In the genomic region with DNA sequence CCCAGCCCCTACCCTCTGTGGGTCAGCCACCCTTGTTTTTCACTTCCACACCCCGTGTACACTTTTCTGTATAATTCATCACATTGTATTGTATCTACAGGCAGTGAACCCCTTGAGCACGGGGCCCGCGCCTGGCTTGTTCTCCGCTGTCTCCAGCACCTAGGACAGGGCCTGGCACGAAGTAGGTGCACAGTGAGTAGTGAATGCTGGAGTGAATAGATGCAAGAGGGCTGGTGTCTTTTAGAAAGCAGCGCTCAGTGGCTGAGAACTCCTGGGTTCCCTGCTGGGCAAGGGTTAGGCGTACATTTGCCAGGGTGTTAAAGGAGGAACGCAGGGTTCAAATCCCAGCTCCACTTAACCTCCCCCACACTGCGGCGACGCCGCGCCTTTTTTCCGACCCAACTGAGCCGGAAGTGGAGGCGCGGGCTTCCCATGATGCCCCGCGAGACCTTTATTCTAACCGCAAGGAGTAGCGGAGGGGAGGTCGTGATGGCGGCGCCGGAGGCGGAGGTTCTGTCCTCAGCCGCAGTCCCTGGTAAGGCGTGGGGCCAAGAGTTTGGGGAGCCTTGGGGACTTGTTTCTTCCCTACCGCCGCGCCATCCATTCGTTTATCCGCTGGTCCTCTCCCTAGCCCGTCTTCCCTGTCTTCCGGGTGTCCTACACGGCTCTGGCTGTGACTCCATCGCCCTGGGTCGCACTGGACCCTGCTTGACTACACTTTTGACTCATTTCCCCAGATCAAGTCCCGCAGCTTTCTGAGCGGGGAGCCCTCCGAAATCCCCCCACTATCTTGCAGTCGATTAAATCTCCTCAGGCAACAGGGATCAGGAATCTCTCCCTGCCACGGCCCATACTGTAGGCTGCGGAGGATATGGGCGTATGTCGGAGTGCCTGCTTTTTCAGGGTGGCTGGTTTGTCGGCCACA, we compare ENCODE assay signal across 8 cellular contexts. TPM values are rescaled to one million over a fixed set of nuclear protein-coding genes. Genes with fewer than 3 reads are reported as not detected.
DNase-seq lines count a peak whose midpoint lies in the region; ATAC-seq and TF ChIP-seq lines count a peak whose summit lies in the region.

A gene with protein sequence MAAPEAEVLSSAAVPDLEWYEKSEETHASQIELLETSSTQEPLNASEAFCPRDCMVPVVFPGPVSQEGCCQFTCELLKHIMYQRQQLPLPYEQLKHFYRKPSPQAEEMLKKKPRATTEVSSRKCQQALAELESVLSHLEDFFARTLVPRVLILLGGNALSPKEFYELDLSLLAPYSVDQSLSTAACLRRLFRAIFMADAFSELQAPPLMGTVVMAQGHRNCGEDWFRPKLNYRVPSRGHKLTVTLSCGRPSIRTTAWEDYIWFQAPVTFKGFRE (plus strand): TSS at position 454 of the 925 bp plus-strand sequence. CDS start 36 bp downstream, at position 490.

- no peaks in the 10 kb centered on the region for H3K9me3 ChIP-seq in KOPT-K1 (ENCODE audit: insufficient read depth, low read length, poor library complexity, severe bottlenecking)
- no peaks in the 10 kb centered on the region for H3K9me3 ChIP-seq in Peyer's patch
- H3K9me3 ChIP-seq in esophagus (ENCODE audit: control insufficient read depth in 2 of 2, insufficient read depth in 1 of 2, low read depth in 1 of 2, low read length in 1 of 2): no peaks in the 10 kb centered on the region
- no peaks in the 10 kb centered on the region for H3K9me3 ChIP-seq in muscle layer of colon (ENCODE audit: low read length)

- peaks cover 46% of the 10 kb centered on the region for H3K36me3 Mint-ChIP-seq in activated T-cell treated with anti-CD3 and anti-CD28 coated beads, Interleukin-2, amount 50 U/mL, for 24 hours (ENCODE audit: low read depth)

- peak within 1 kb of the TSS; percentile 71 to 84 (median 72) for H3K4me3 ChIP-seq in Peyer's patch
- peak within 1 kb of the TSS; percentile 78 to 80 for H3K4me3 ChIP-seq in esophagus (ENCODE audit: low read depth in 1 of 2, low read length in 2 of 2)
- H3K4me3 ChIP-seq in muscle layer of colon (ENCODE audit: low read depth in 1 of 2, low read length in 2 of 2): peak within 1 kb of the TSS; percentile 39 to 96

- H3K4me1 Mint-ChIP-seq in activated T-cell treated with anti-CD3 and anti-CD28 coated beads, Interleukin-2, amount 50 U/mL, for 24 hours (ENCODE audit: low read depth): peaks cover 48% of the 10 kb centered on the region

- H3K36me3 ChIP-seq in KOPT-K1 (ENCODE audit: insufficient read depth, low read length): peaks cover 34% of the 10 kb centered on the region
- peaks cover 0 to 30% (median 0%) of the 10 kb centered on the region in 3 donors for H3K36me3 ChIP-seq in Peyer's patch
- H3K36me3 ChIP-seq in esophagus (ENCODE audit: control insufficient read depth in 2 of 2, insufficient read depth in 2 of 2, low read length in 1 of 2): peaks cover 0 to 6% of the 10 kb centered on the region in 2 donors
- H3K36me3 ChIP-seq in muscle layer of colon (ENCODE audit: insufficient read depth, low read length): peaks cover 19% of the 10 kb centered on the region

- peak; percentile 61 for ATAC-seq in GM21717 (IDR thresholded peaks at IDR 0.05; ENCODE audit: unreplicated experiment)

- peak; percentile 67 to 78 for TF ChIP-seq POLR2A in Peyer's patch (IDR thresholded peaks at IDR 0.05)

- H3K27ac Mint-ChIP-seq in activated T-cell treated with anti-CD3 and anti-CD28 coated beads, Interleukin-2, amount 50 U/mL, for 24 hours: peak within 1 kb of the TSS; percentile 94

- peak within 1 kb of the TSS; percentile 91 for H3K9ac ChIP-seq in muscle layer of colon (ENCODE audit: low read length)

- 3 to 4% methylated on average over 48 of the region's 48 CpGs for WGBS in esophagus, 2 donors

- DNase-seq in DMS153 (lab: John Stamatoyannopoulos, UW) (peak; percentile 60), Peyer's patch (peak; percentile 85 to 93 (median 91))
- peak; percentile 91 for DNase-seq in activated T-cell treated with anti-CD3 and anti-CD28 coated beads, Interleukin-2, amount 50 U/mL, for 24 hours
- peak; percentile 74 to 77 for DNase-seq in stimulated activated CD8-positive, alpha-beta memory T cell treated with anti-CD3 and anti-CD28 coated beads, Interleukin-7, amount 100 ng/mL, for 1 hour (ENCODE audit: low read depth in 2 of 2)

- no peaks in the 10 kb centered on the region for H3K27me3 Mint-ChIP-seq in activated T-cell treated with anti-CD3 and anti-CD28 coated beads, Interleukin-2, amount 50 U/mL, for 24 hours

- no peak for TF ChIP-seq CTCF in Peyer's patch (IDR thresholded peaks at IDR 0.05)

- no peaks in the 10 kb centered on the region for H3K9me3 Mint-ChIP-seq in activated T-cell treated with anti-CD3 and anti-CD28 coated beads, Interleukin-2, amount 50 U/mL, for 24 hours

- H3K4me1 ChIP-seq in Peyer's patch (peaks cover 0 to 52% (median 17%) of the 10 kb centered on the region in 4 donors), esophagus (ENCODE audit: control insufficient read depth in 2 of 2, insufficient read depth in 2 of 2, low read length in 1 of 2) (peaks cover 2 to 4% of the 10 kb centered on the region in 2 donors), muscle layer of colon (ENCODE audit: insufficient read depth, low read length) (peaks cover 19% of the 10 kb centered on the region)

- H3K27me3 ChIP-seq in Peyer's patch: no peaks in the 10 kb centered on the region
- no peaks in the 10 kb centered on the region for H3K27me3 ChIP-seq in esophagus (ENCODE audit: control insufficient read depth in 1 of 2, insufficient read depth in 2 of 2, low read length in 2 of 2)
- no peaks in the 10 kb centered on the region for H3K27me3 ChIP-seq in muscle layer of colon (ENCODE audit: control insufficient read depth in 1 of 2, insufficient read depth in 2 of 2, low read length in 2 of 2)

- H3K27ac ChIP-seq in KOPT-K1 (ENCODE audit: low read depth, low read length, poor library complexity, severe bottlenecking): peak within 1 kb of the TSS; percentile 95
- peak within 1 kb of the TSS; percentile 84 to 89 (median 86) for H3K27ac ChIP-seq in Peyer's patch
- peak within 1 kb of the TSS; percentile 81 to 83 for H3K27ac ChIP-seq in esophagus (ENCODE audit: low read depth in 2 of 2, low read length in 1 of 2)
- H3K27ac ChIP-seq in muscle layer of colon (ENCODE audit: low read depth, low read length): peak within 1 kb of the TSS; percentile 75

- peak within 1 kb of the TSS; percentile 93 for H3K4me3 Mint-ChIP-seq in activated T-cell treated with anti-CD3 and anti-CD28 coated beads, Interleukin-2, amount 50 U/mL, for 24 hours

RNA-seq across cellular contexts. Expression of the gene that starts here (rescaled TPM):
- 10 to 100 TPM; 32.2 to 72.0 (median 58.0) TPM for total RNA-seq in Peyer's patch
- polyA plus RNA-seq in esophagus: 10 to 100 TPM; 10.1 to 23.6 TPM

Comparison
In these comparisons a context has a peak if more than half of its experiments do, and no peak if none do; other contexts are left out.
1. Peak in every context shown above with its lines: DNase-seq, ATAC-seq, H3K4me3 ChIP-seq and H3K27ac ChIP-seq.